ENCODE assay signal across 24 cellular contexts in genomic region chr14:22524105-22524783, GRCh38.
DNase-seq lines count a peak whose midpoint lies in the region; ATAC-seq, FAIRE-seq and TF ChIP-seq lines count a peak whose summit lies in the region.
"Had no signal": no experiment of that assay in that cellular context is flagged by ENCODE, and none has a peak within 500 bp of the region (broad histone marks: within the 10 kb centered on the region; RNA-seq: fewer than 3 reads in every experiment).

No MANE protein-coding gene starts in this region.

- peak overlapping the region; percentile 96 for H3K27ac Mint-ChIP-seq in activated CD8-positive, alpha-beta memory T cell treated with anti-CD3 and anti-CD28 coated beads, Interleukin-2, amount 10 ng/mL, durations not matched to agents 7 days and 5 days
- peak overlapping the region; percentile 66 for H3K27ac Mint-ChIP-seq in stimulated activated naive B cell treated with anti-CD40 and anti-IgM and Interleukin-4, amounts not matched to agents 10 μg/mL and 1 μg/mL and 100 μg/mL, for 72 hours
- H3K27ac Mint-ChIP-seq: HFFc6, mesothelial cell of epicardium had no signal

- peaks cover 94% of the 10 kb centered on the region for H3K36me3 Mint-ChIP-seq in activated CD8-positive, alpha-beta memory T cell treated with anti-CD3 and anti-CD28 coated beads, Interleukin-2, amount 10 ng/mL, durations not matched to agents 7 days and 5 days
- peaks cover 10 to 29% of the 10 kb centered on the region in 2 donors for H3K36me3 Mint-ChIP-seq in stimulated activated naive B cell treated with anti-CD40 and anti-IgM and Interleukin-4, amounts not matched to agents 10 μg/mL and 1 μg/mL and 100 μg/mL, for 72 hours
- H3K36me3 Mint-ChIP-seq: mesothelial cell of epicardium had no signal

- WGBS in GM12878 (ENCODE audit: insufficient coverage, insufficient replicate concordance, low lambda C conversion rate, missing lambda C conversion rate) = 45% methylated on average over 11 of the region's 11 CpGs
- no CpG with 5 or more reads among the region's 11 CpGs for WGBS in mesendoderm (ENCODE audit: extremely low coverage, insufficient coverage, low lambda C conversion rate)

- no peak for FAIRE-seq in GM12878 (lab: Jason Lieb, UNC)

- CTCF ChIA-PET in activated CD8-positive, alpha-beta memory T cell treated with anti-CD3 and anti-CD28 coated beads, Interleukin-2, amount 10 ng/mL, durations not matched to agents 7 days and 5 days (lab: Charles Lee) = interaction anchor here (0.9 to 3.3 kb wide), 8 partner anchors 9 to 36 kb away, joined by 3 to 16 read pairs (median 4); no protein-coding TSS in a partner anchor
- CTCF ChIA-PET in GM12878 (lab: Yijun Ruan, JAX) = interaction anchor here (1.1 to 2.8 kb wide), 9 partner anchors 9 to 136 kb away, joined by 3 to 9 read pairs (median 5); no protein-coding TSS in a partner anchor

- H3K9ac ChIP-seq in OCI-LY3 (ENCODE audit: low read length) (no peak overlapping the region), GM12878 (ENCODE audit: control insufficient read depth, insufficient read depth, low read length) (0 out of 2 replicates have a peak overlapping the region, but pooled peaks have one; percentile 2), mesendoderm (ENCODE audit: low read length) (no peak overlapping the region)

- H2AFZ ChIP-seq in OCI-LY3 (ENCODE audit: low read depth, low read length) (no peak overlapping the region), GM12878 (ENCODE audit: control insufficient read depth, low read depth, low read length) (no peak overlapping the region)

- no peak for TF ChIP-seq RAD21 in GM12878 (IDR thresholded peaks at IDR 0.05; ENCODE audit: insufficient read depth, low read depth, low read length)

- in situ Hi-C loops in GM12878 (cut with MboI) = no loop called here

- H3K27ac ChIP-seq in OCI-LY3 (ENCODE audit: low read length) = no peak overlapping the region
- peak overlapping the region; percentile 80 for H3K27ac ChIP-seq in GM12878 (ENCODE audit: control insufficient read depth, insufficient read depth)
- H3K27ac ChIP-seq in mesendoderm (ENCODE audit: low read depth, low read length) = no peak overlapping the region
- H3K27ac ChIP-seq: brain microvascular endothelial cell, right lobe of liver had no signal

- H2BK15ac ChIP-seq in mesendoderm (replicated peaks; ENCODE audit: low read depth) = no peak overlapping the region

- H3K4ac ChIP-seq in mesendoderm (ENCODE audit: low read depth, low read length) = no peak overlapping the region

- intact Hi-C loops in GM12878 (cut with micrococcal nuclease; ENCODE audit: unreplicated experiment) = no loop called here

- H4K20me1 ChIP-seq in OCI-LY3 (ENCODE audit: insufficient read depth, low read length) (no peaks in the 10 kb centered on the region), GM12878 (ENCODE audit: control insufficient read depth, insufficient read depth) (no peaks in the 10 kb centered on the region)

- no peak for TF ChIP-seq EP300 in GM12878 (IDR thresholded peaks at IDR 0.05; ENCODE audit: borderline replicate concordance in 1 of 2, control insufficient read depth in 1 of 2, low read depth in 2 of 2, low read length in 2 of 2)

- H3K4me2 ChIP-seq in OCI-LY3 (ENCODE audit: low read length) (peak overlapping the region; percentile 23; the same call in 1 of the 2 replicates), GM12878 (ENCODE audit: control insufficient read depth, insufficient read depth) (peak overlapping the region; percentile 39), mesendoderm (ENCODE audit: low read length) (no peak overlapping the region)

- no peaks in the 10 kb centered on the region for H3K79me2 ChIP-seq in OCI-LY3 (ENCODE audit: low read length)
- peaks cover 75% of the 10 kb centered on the region for H3K79me2 ChIP-seq in GM12878 (ENCODE audit: control insufficient read depth, insufficient read depth, low read length)
- no peaks in the 10 kb centered on the region for H3K79me2 ChIP-seq in mesendoderm (ENCODE audit: control insufficient read depth, insufficient read depth, low read length)

- POLR2A ChIA-PET in GM12878 (lab: Charles Lee) = interaction anchor here (0.8 to 12.2 kb wide), 10 partner anchors 9 to 42 kb away, joined by 3 to 339 read pairs (median 4); no protein-coding TSS in a partner anchor

- H2BK120ac ChIP-seq in mesendoderm (ENCODE audit: low read depth, low read length) = no peak overlapping the region

- no peak overlapping the region for H4K5ac ChIP-seq in mesendoderm (ENCODE audit: low read length)

- H2BK5ac ChIP-seq in mesendoderm (ENCODE audit: low read length) = no peak overlapping the region

- H3K36me3 ChIP-seq in OCI-LY3 (replicated peaks; ENCODE audit: low read depth, low read length) (no peaks in the 10 kb centered on the region), GM12878 (ENCODE audit: control insufficient read depth in 2 of 2, insufficient read depth in 2 of 2, low read length in 1 of 2) (peaks cover 0 to 6% of the 10 kb centered on the region in 2 experiments; a peak in 3 of 4 replicates), mesendoderm (ENCODE audit: control insufficient read depth, insufficient read depth, low read length) (no peaks in the 10 kb centered on the region)
- H3K36me3 ChIP-seq: brain microvascular endothelial cell, right lobe of liver, transverse colon had no signal

- no peak overlapping the region for H3K4me3 ChIP-seq in OCI-LY3 (ENCODE audit: low read length)
- no peak overlapping the region for H3K4me3 ChIP-seq in GM12878
- H3K4me3 ChIP-seq in mesendoderm (ENCODE audit: low read length) = no peak overlapping the region
- H3K4me3 ChIP-seq: right lobe of liver, transverse colon had no signal

- no peak overlapping the region for H3K56ac ChIP-seq in mesendoderm (ENCODE audit: low read length)

- ATAC-seq in activated CD8-positive, alpha-beta memory T cell treated with anti-CD3 and anti-CD28 coated beads, Interleukin-2, amount 10 ng/mL, durations not matched to agents 7 days and 5 days = peak; percentile 16
- ATAC-seq in GM12878 = no peak
- no peak for ATAC-seq in stimulated activated naive B cell treated with anti-CD40 and anti-IgM and Interleukin-4, amounts not matched to agents 10 μg/mL and 1 μg/mL and 100 μg/mL, for 72 hours (replicated peaks)
- no peak for ATAC-seq in HG02588 (IDR thresholded peaks at IDR 0.05; ENCODE audit: unreplicated experiment)
- ATAC-seq: right lobe of liver had no signal

- SMC1A ChIA-PET in GM12878 (lab: Charles Lee; ENCODE audit: uncharacterized antibody, unreplicated experiment) = interaction anchor here (0.7 to 12.3 kb wide), 11 partner anchors 9 to 42 kb away, joined by 3 to 399 read pairs (median 5); no protein-coding TSS in a partner anchor

- BruUV-seq in GM12878 (replicated peaks; lab: Mats Ljungman, UMichigan) = no TSS peak

- no peaks in the 10 kb centered on the region for H3K9me3 Mint-ChIP-seq in activated CD8-positive, alpha-beta memory T cell treated with anti-CD3 and anti-CD28 coated beads, Interleukin-2, amount 10 ng/mL, durations not matched to agents 7 days and 5 days (ENCODE audit: low read depth)
- H3K9me3 Mint-ChIP-seq in stimulated activated naive B cell treated with anti-CD40 and anti-IgM and Interleukin-4, amounts not matched to agents 10 μg/mL and 1 μg/mL and 100 μg/mL, for 72 hours = peaks cover 0 to 1% of the 10 kb centered on the region in 2 donors
- H3K9me3 Mint-ChIP-seq: HFFc6, mesothelial cell of epicardium had no signal

- DNase-seq in activated CD8-positive, alpha-beta memory T cell treated with anti-CD3 and anti-CD28 coated beads, Interleukin-2, amount 10 ng/mL, durations not matched to agents 7 days and 5 days = peak; percentile 69
- no peak for DNase-seq in activated CD8-positive, alpha-beta memory T cell treated with anti-CD3 and anti-CD28 coated beads, Interleukin-2, amount 50 U/mL, for 48 hours
- DNase-seq in GM12878 (ENCODE audit: low read depth, low spot score) = no peak
- no peak for DNase-seq in stimulated activated naive B cell treated with anti-CD40 and anti-IgM and Interleukin-4, amounts not matched to agents 10 μg/mL and 1 μg/mL and 100 μg/mL, for 72 hours
- no peak for DNase-seq in NCI-H2081 (lab: John Stamatoyannopoulos, UW)
- DNase-seq in mesendoderm = no peak
- DNase-seq: activated CD4-positive, CD25-positive, alpha-beta regulatory T cell; activated effector memory CD4-positive, alpha-beta T cell treated with Interleukin-2 at 50 U/mL for 16 hours; brain microvascular endothelial cell; COR-L47; head of caudate nucleus; islet precursor cell; NCI-H2107; NCI-H774; nucleus accumbens; right lobe of liver; RPMI8226; stimulated activated CD4-positive, alpha-beta T cell treated with anti-CD3 and anti-CD28 coated beads, Interleukin-4, amount 100 ng/mL, for 1 hour; stimulated activated CD8-positive, alpha-beta memory T cell treated with anti-CD3 and anti-CD28 coated beads, Interleukin-4, amount 100 ng/mL, for 48 hours; transverse colon had no signal

- no peaks in the 10 kb centered on the region for H3K27me3 Mint-ChIP-seq in activated CD8-positive, alpha-beta memory T cell treated with anti-CD3 and anti-CD28 coated beads, Interleukin-2, amount 10 ng/mL, durations not matched to agents 7 days and 5 days
- H3K27me3 Mint-ChIP-seq in stimulated activated naive B cell treated with anti-CD40 and anti-IgM and Interleukin-4, amounts not matched to agents 10 μg/mL and 1 μg/mL and 100 μg/mL, for 72 hours = no peaks in the 10 kb centered on the region

- no peak overlapping the region for H4K8ac ChIP-seq in mesendoderm (ENCODE audit: low read depth, low read length)

- no peaks in the 10 kb centered on the region for H3K9me3 ChIP-seq in OCI-LY3 (ENCODE audit: insufficient read depth, low read length)
- no peaks in the 10 kb centered on the region for H3K9me3 ChIP-seq in GM12878 (replicated peaks; ENCODE audit: control insufficient read depth, insufficient read depth, low read length)
- H3K9me3 ChIP-seq: right lobe of liver, transverse colon had no signal

- no peak overlapping the region for H3K23ac ChIP-seq in mesendoderm (ENCODE audit: low read length)

- RAD21 ChIA-PET in GM12878 (lab: Charles Lee; ENCODE audit: unreplicated experiment) = interaction anchor here (0.8 to 1.9 kb wide), 13 partner anchors 8 to 140 kb away, joined by 3 to 19 read pairs (median 5); no protein-coding TSS in a partner anchor

- H3K18ac ChIP-seq in mesendoderm (ENCODE audit: low read length) = no peak overlapping the region

- TF ChIP-seq POLR2A in GM12878 (IDR thresholded peaks at IDR 0.05; ENCODE audit: low read depth, low read length) = no peak

- H3K79me1 ChIP-seq in mesendoderm (ENCODE audit: low read length) = no peaks in the 10 kb centered on the region

- H3K4me1 ChIP-seq in OCI-LY3 (ENCODE audit: low read length) (peaks cover 55% of the 10 kb centered on the region), GM12878 (ENCODE audit: control insufficient read depth, insufficient read depth, low read length) (peaks cover 79% of the 10 kb centered on the region), mesendoderm (ENCODE audit: control insufficient read depth, low read depth, low read length) (no peaks in the 10 kb centered on the region)

- H3K27me3 ChIP-seq in OCI-LY3 (ENCODE audit: low read depth, low read length) (no peaks in the 10 kb centered on the region), GM12878 (replicated peaks in 1 of 2; ENCODE audit: control insufficient read depth in 2 of 2, insufficient read depth in 2 of 2, low read length in 1 of 2) (no peaks in the 10 kb centered on the region), mesendoderm (ENCODE audit: insufficient read depth, low read length, poor library complexity) (no peaks in the 10 kb centered on the region)
- H3K27me3 ChIP-seq: brain microvascular endothelial cell, right lobe of liver, transverse colon had no signal

- H2AK5ac ChIP-seq in mesendoderm (ENCODE audit: low read length) = no peak overlapping the region

- TF ChIP-seq CTCF in OCI-LY3 (IDR thresholded peaks at IDR 0.05; ENCODE audit: low read depth, low read length) (no peak), GM12878 (IDR thresholded peaks at IDR 0.05 in 2 of 3, conservative IDR thresholded peaks at IDR 0.05 in 1 of 3; ENCODE audit: control insufficient read depth in 2 of 3, extremely low read depth in 1 of 3, insufficient read depth in 1 of 3, low read depth in 3 of 3, low read length in 3 of 3) (no peak)

- peak overlapping the region; percentile 80 for H3K4me3 Mint-ChIP-seq in activated CD8-positive, alpha-beta memory T cell treated with anti-CD3 and anti-CD28 coated beads, Interleukin-2, amount 10 ng/mL, durations not matched to agents 7 days and 5 days
- H3K4me3 Mint-ChIP-seq in stimulated activated naive B cell treated with anti-CD40 and anti-IgM and Interleukin-4, amounts not matched to agents 10 μg/mL and 1 μg/mL and 100 μg/mL, for 72 hours = no peak overlapping the region
- H3K4me3 Mint-ChIP-seq: HFFc6, mesothelial cell of epicardium had no signal

- H3K4me1 Mint-ChIP-seq in activated CD8-positive, alpha-beta memory T cell treated with anti-CD3 and anti-CD28 coated beads, Interleukin-2, amount 10 ng/mL, durations not matched to agents 7 days and 5 days = peaks cover 91% of the 10 kb centered on the region
- peaks cover 64 to 93% of the 10 kb centered on the region in 2 donors for H3K4me1 Mint-ChIP-seq in stimulated activated naive B cell treated with anti-CD40 and anti-IgM and Interleukin-4, amounts not matched to agents 10 μg/mL and 1 μg/mL and 100 μg/mL, for 72 hours
